31 cellular contexts compared by ENCODE assay signal in genomic region chr2:64237266-64237665, GRCh38.
"Had no signal": no experiment of that assay in that cellular context is flagged by ENCODE, and none has a peak within 500 bp of the region (broad histone marks: within the 10 kb centered on the region; RNA-seq: fewer than 3 reads in every experiment).

No MANE protein-coding gene starts in this region.

- H3K36me3 Mint-ChIP-seq: activated naive CD8-positive, alpha-beta T cell; WTC11 had no signal

- H3K27me3 Mint-ChIP-seq: activated CD4-positive, alpha-beta memory T cell treated with anti-CD3 and anti-CD28 coated beads for 36 hours; activated naive CD8-positive, alpha-beta T cell had no signal

- H3K36me3 ChIP-seq: MG63, SJSA1 had no signal

- H3K9me3 ChIP-seq: MG63, SJSA1, SK-N-SH had no signal

- H3K9me3 Mint-ChIP-seq: activated CD4-positive, alpha-beta memory T cell treated with anti-CD3 and anti-CD28 coated beads for 36 hours; activated naive CD4-positive, alpha-beta T cell treated with anti-CD3 and anti-CD28 coated beads for 36 hours; activated naive CD8-positive, alpha-beta T cell treated with anti-CD3 and anti-CD28 coated beads, Interleukin-2, amount 50 U/mL, for 24 hours; activated T-cell treated with anti-CD3 and anti-CD28 coated beads, Interleukin-2, amount 50 U/mL, for 4 hours; T-helper 1 cell treated with Interleukin-12 subunit alpha and Interleukin-12 subunit beta and Interleukin-4 antibody, amounts not matched to agents 30 μg/mL and 1 μg/mL, for 36 hours; T-helper 2 cell treated with Interferon-gamma antibody and Interleukin-4, amounts not matched to agents 5 μg/mL and 100 μg/mL, for 36 hours had no signal

- H3K4me2 ChIP-seq: SK-N-SH had no signal

- H3K27ac Mint-ChIP-seq: activated CD4-positive, alpha-beta memory T cell treated with anti-CD3 and anti-CD28 coated beads for 36 hours; activated CD4-positive, alpha-beta T cell treated with anti-CD3 and anti-CD28 coated beads for 36 hours; activated naive CD4-positive, alpha-beta T cell treated with anti-CD3 and anti-CD28 coated beads for 36 hours; activated naive CD8-positive, alpha-beta T cell; activated naive CD8-positive, alpha-beta T cell treated with anti-CD3 and anti-CD28 coated beads, Interleukin-2, amount 50 U/mL, for 24 hours; activated T-helper 1 cell treated with anti-CD3 and anti-CD28 coated beads, Interleukin-12 subunit alpha, Interleukin-12 subunit beta, Interleukin-2, Interleukin-4 antibody, amounts not matched to agents 30 ng/mL and 10 ng/mL and 1 ng/mL, durations not matched to agents 14 hours and 24 hours and 36 hours; brain; T-helper 1 cell treated with Interleukin-12 subunit alpha and Interleukin-12 subunit beta and Interleukin-4 antibody, amounts not matched to agents 30 μg/mL and 1 μg/mL, for 36 hours; T-helper 2 cell treated with Interferon-gamma antibody and Interleukin-4, amounts not matched to agents 5 μg/mL and 100 μg/mL, for 36 hours; WTC11 had no signal

- H3K4me3 ChIP-seq: MG63, SJSA1 had no signal

- H3K27ac ChIP-seq: SJSA1 had no signal

- H3K9ac ChIP-seq: SK-N-SH had no signal

- H3K4me3 Mint-ChIP-seq: activated CD4-positive, alpha-beta memory T cell treated with anti-CD3 and anti-CD28 coated beads for 36 hours; activated CD4-positive, alpha-beta T cell treated with anti-CD3 and anti-CD28 coated beads for 36 hours; activated naive CD4-positive, alpha-beta T cell treated with anti-CD3 and anti-CD28 coated beads for 36 hours; activated naive CD8-positive, alpha-beta T cell; activated naive CD8-positive, alpha-beta T cell treated with anti-CD3 and anti-CD28 coated beads, Interleukin-2, amount 50 U/mL, for 24 hours; activated T-cell treated with anti-CD3 and anti-CD28 coated beads, Interleukin-2, amount 50 U/mL, for 4 hours; activated T-helper 1 cell treated with anti-CD3 and anti-CD28 coated beads, Interleukin-12 subunit alpha, Interleukin-12 subunit beta, Interleukin-2, Interleukin-4 antibody, amounts not matched to agents 30 ng/mL and 10 ng/mL and 1 ng/mL, durations not matched to agents 14 hours and 24 hours and 36 hours; brain; T-helper 1 cell treated with Interleukin-12 subunit alpha and Interleukin-12 subunit beta and Interleukin-4 antibody, amounts not matched to agents 30 μg/mL and 1 μg/mL, for 36 hours; T-helper 2 cell treated with Interferon-gamma antibody and Interleukin-4, amounts not matched to agents 5 μg/mL and 100 μg/mL, for 36 hours; WTC11 had no signal

- H3K4me1 ChIP-seq: SJSA1 had no signal

- DNase-seq: activated CD4-positive, alpha-beta memory T cell treated with anti-CD3 and anti-CD28 coated beads for 36 hours; activated CD4-positive, alpha-beta T cell treated with anti-CD3 and anti-CD28 coated beads for 36 hours; activated CD4-positive, alpha-beta T cell treated with anti-CD3 and anti-CD28 coated beads, Interleukin-2, amount 50 U/mL, for 1 hour; activated CD8-positive, alpha-beta memory T cell treated with anti-CD3 and anti-CD28 coated beads, Interleukin-2, amount 50 U/mL, for 4 hours; activated gamma-delta T cell treated with Interleukin-2 at 50 U/mL for 16 hours; activated naive CD4-positive, alpha-beta T cell treated with anti-CD3 and anti-CD28 coated beads for 36 hours; activated naive CD8-positive, alpha-beta T cell treated with anti-CD3 and anti-CD28 coated beads, Interleukin-2, amount 50 U/mL, for 24 hours; activated T-cell treated with anti-CD3 and anti-CD28 coated beads for 4 hours; activated T-cell treated with anti-CD3 and anti-CD28 coated beads, Interleukin-2, amount 50 U/mL, for 4 hours; anterior cingulate cortex; Kasumi-1; KG1; MG63; NCI-H1048; NCI-H1105 treated with DMSO at 0.1 percent for 48 hours; NCI-H1436; NCI-H1694; NCI-H2029; NCI-H345; NCI-H524 treated with DMSO at 0.1 percent for 48 hours; SHP77 treated with DMSO at 0.1 percent for 48 hours; SK-N-SH had no signal

- H3K4me1 Mint-ChIP-seq: activated CD4-positive, alpha-beta T cell treated with anti-CD3 and anti-CD28 coated beads for 36 hours had no signal

- ATAC-seq: activated CD4-positive, alpha-beta T cell treated with anti-CD3 and anti-CD28 coated beads for 36 hours; activated CD4-positive, CD25-positive, alpha-beta regulatory T cell treated with anti-CD3 and anti-CD28 coated beads, Interleukin-2, amount 50 U/mL, for 24 hours; activated naive CD8-positive, alpha-beta T cell treated with anti-CD3 and anti-CD28 coated beads, Interleukin-2, amount 50 U/mL, for 24 hours; activated T-cell treated with anti-CD3 and anti-CD28 coated beads, Interleukin-2, amount 50 U/mL, for 4 hours; Panc1; WTC11 had no signal

- H3K27me3 ChIP-seq: SJSA1 had no signal
